33 cellular contexts compared by ENCODE assay signal in genomic region chr1:163614346-163614745, GRCh38.
"Had no signal": no experiment of that assay in that cellular context is flagged by ENCODE, and none has a peak within 500 bp of the region (broad histone marks: within the 10 kb centered on the region; RNA-seq: fewer than 3 reads in every experiment).

No MANE protein-coding gene starts in this region.

- H3K27ac Mint-ChIP-seq: activated CD4-positive, alpha-beta memory T cell treated with anti-CD3 and anti-CD28 coated beads for 36 hours; activated CD4-positive, alpha-beta T cell treated with anti-CD3 and anti-CD28 coated beads for 36 hours; activated CD4-positive, alpha-beta T cell treated with anti-CD3 and anti-CD28 coated beads, Interleukin-2, amount 10 ng/mL, durations not matched to agents 24 days and 14 days; activated CD8-positive, alpha-beta memory T cell treated with anti-CD3 and anti-CD28 coated beads, Interleukin-2, amount 10 ng/mL, durations not matched to agents 7 days and 5 days; activated CD8-positive, alpha-beta T cell treated with anti-CD3 and anti-CD28 coated beads, Interleukin-2, amount 10 ng/mL, durations not matched to agents 7 days and 5 days; activated naive CD4-positive, alpha-beta T cell treated with anti-CD3 and anti-CD28 coated beads for 36 hours; activated naive CD4-positive, alpha-beta T cell treated with anti-CD3 and anti-CD28 coated beads, Interleukin-2, amount 50 U/mL, for 24 hours; activated naive CD8-positive, alpha-beta T cell treated with anti-CD3 and anti-CD28 coated beads for 36 hours; activated naive CD8-positive, alpha-beta T cell treated with anti-CD3 and anti-CD28 coated beads, Interleukin-2, amount 50 U/mL, for 24 hours; activated T-helper 1 cell treated with anti-CD3 and anti-CD28 coated beads, Interleukin-12 subunit alpha, Interleukin-12 subunit beta, Interleukin-2, Interleukin-4 antibody, amounts not matched to agents 30 ng/mL and 10 ng/mL and 1 ng/mL, durations not matched to agents 14 hours and 24 hours and 36 hours; activated T-helper 2 cell treated with anti-CD3 and anti-CD28 coated beads, Interferon-gamma antibody, Interleukin-2, Interleukin-4, amounts not matched to agents 10 μg/mL and 5 μg/mL and 100 μg/mL, durations not matched to agents 14 hours and 24 hours and 36 hours; T-helper 17 cell; T-helper 2 cell treated with Interferon-gamma antibody and Interleukin-4, amounts not matched to agents 5 μg/mL and 100 μg/mL, for 36 hours had no signal

- ATAC-seq: activated CD4-positive, alpha-beta T cell treated with anti-CD3 and anti-CD28 coated beads for 36 hours; activated CD8-positive, alpha-beta memory T cell treated with anti-CD3 and anti-CD28 coated beads, Interleukin-2, amount 10 ng/mL, durations not matched to agents 7 days and 5 days; activated CD8-positive, alpha-beta T cell treated with anti-CD3 and anti-CD28 coated beads, Interleukin-2, amount 10 ng/mL, durations not matched to agents 7 days and 5 days; activated naive CD8-positive, alpha-beta T cell treated with anti-CD3 and anti-CD28 coated beads, Interleukin-2, amount 50 U/mL, for 24 hours; body of pancreas; esophagus mucosa; T-helper 17 cell had no signal

- H3K4me1 Mint-ChIP-seq: activated CD4-positive, alpha-beta T cell treated with anti-CD3 and anti-CD28 coated beads for 36 hours; activated CD4-positive, alpha-beta T cell treated with anti-CD3 and anti-CD28 coated beads, Interleukin-2, amount 10 ng/mL, durations not matched to agents 24 days and 14 days; activated CD8-positive, alpha-beta memory T cell treated with anti-CD3 and anti-CD28 coated beads, Interleukin-2, amount 10 ng/mL, durations not matched to agents 7 days and 5 days; activated naive CD4-positive, alpha-beta T cell treated with anti-CD3 and anti-CD28 coated beads, Interleukin-2, amount 50 U/mL, for 24 hours; activated naive CD8-positive, alpha-beta T cell treated with anti-CD3 and anti-CD28 coated beads for 36 hours; activated naive CD8-positive, alpha-beta T cell treated with anti-CD3 and anti-CD28 coated beads, Interleukin-2, amount 50 U/mL, for 24 hours; T-helper 17 cell had no signal

- DNase-seq: activated CD4-positive, alpha-beta memory T cell treated with anti-CD3 and anti-CD28 coated beads for 36 hours; activated CD4-positive, alpha-beta T cell treated with anti-CD3 and anti-CD28 coated beads for 36 hours; activated CD4-positive, alpha-beta T cell treated with anti-CD3 and anti-CD28 coated beads, Interleukin-2, amount 10 ng/mL, durations not matched to agents 24 days and 14 days; activated CD4-positive, CD25-positive, alpha-beta regulatory T cell; activated CD4-positive, CD25-positive, alpha-beta regulatory T cell treated with anti-CD3 and anti-CD28 coated beads, Interleukin-2, amount 50 U/mL, for 72 hours; activated CD8-positive, alpha-beta memory T cell treated with anti-CD3 and anti-CD28 coated beads, Interleukin-2, amount 10 ng/mL, durations not matched to agents 7 days and 5 days; activated CD8-positive, alpha-beta memory T cell treated with anti-CD3 and anti-CD28 coated beads, Interleukin-2, amount 50 U/mL, for 4 hours; activated CD8-positive, alpha-beta T cell treated with anti-CD3 and anti-CD28 coated beads, Interleukin-2, amount 10 ng/mL, durations not matched to agents 7 days and 5 days; activated effector memory CD4-positive, alpha-beta T cell treated with anti-CD3 and anti-CD28 coated beads, Interleukin-2, amount 50 U/mL, for 16 hours; activated naive CD4-positive, alpha-beta T cell treated with anti-CD3 and anti-CD28 coated beads for 36 hours; activated naive CD8-positive, alpha-beta T cell treated with anti-CD3 and anti-CD28 coated beads for 36 hours; activated naive CD8-positive, alpha-beta T cell treated with anti-CD3 and anti-CD28 coated beads, Interleukin-2, amount 50 U/mL, for 24 hours; activated T-cell treated with anti-CD3 and anti-CD28 coated beads, Interleukin-2, amount 50 U/mL, for 1 hour; activated T-cell treated with anti-CD3 and anti-CD28 coated beads, Interleukin-2, amount 50 U/mL, for 48 hours; adrenal gland; amygdala; aorta; body of pancreas; caudate nucleus; cortex of kidney; dermis blood vessel endothelial cell; effector CD8-positive, alpha-beta T cell; foreskin fibroblast; head of caudate nucleus; T-helper 1 cell; T-helper 17 cell; T1000; WERI-Rb-1 had no signal

- H3K4me3 ChIP-seq: adrenal gland, body of pancreas had no signal

- H3K36me3 Mint-ChIP-seq: activated CD4-positive, alpha-beta memory T cell treated with anti-CD3 and anti-CD28 coated beads for 36 hours; activated CD8-positive, alpha-beta memory T cell treated with anti-CD3 and anti-CD28 coated beads, Interleukin-2, amount 10 ng/mL, durations not matched to agents 7 days and 5 days; activated naive CD4-positive, alpha-beta T cell treated with anti-CD3 and anti-CD28 coated beads, Interleukin-2, amount 50 U/mL, for 24 hours; activated naive CD8-positive, alpha-beta T cell treated with anti-CD3 and anti-CD28 coated beads for 36 hours had no signal

- H3K4me3 Mint-ChIP-seq: activated CD4-positive, alpha-beta memory T cell treated with anti-CD3 and anti-CD28 coated beads for 36 hours; activated CD4-positive, alpha-beta T cell treated with anti-CD3 and anti-CD28 coated beads for 36 hours; activated CD4-positive, alpha-beta T cell treated with anti-CD3 and anti-CD28 coated beads, Interleukin-2, amount 10 ng/mL, durations not matched to agents 24 days and 14 days; activated CD8-positive, alpha-beta memory T cell treated with anti-CD3 and anti-CD28 coated beads, Interleukin-2, amount 10 ng/mL, durations not matched to agents 7 days and 5 days; activated CD8-positive, alpha-beta T cell treated with anti-CD3 and anti-CD28 coated beads, Interleukin-2, amount 10 ng/mL, durations not matched to agents 7 days and 5 days; activated naive CD4-positive, alpha-beta T cell treated with anti-CD3 and anti-CD28 coated beads for 36 hours; activated naive CD4-positive, alpha-beta T cell treated with anti-CD3 and anti-CD28 coated beads, Interleukin-2, amount 50 U/mL, for 24 hours; activated naive CD8-positive, alpha-beta T cell treated with anti-CD3 and anti-CD28 coated beads for 36 hours; activated naive CD8-positive, alpha-beta T cell treated with anti-CD3 and anti-CD28 coated beads, Interleukin-2, amount 50 U/mL, for 24 hours; activated T-helper 1 cell treated with anti-CD3 and anti-CD28 coated beads, Interleukin-12 subunit alpha, Interleukin-12 subunit beta, Interleukin-2, Interleukin-4 antibody, amounts not matched to agents 30 ng/mL and 10 ng/mL and 1 ng/mL, durations not matched to agents 14 hours and 24 hours and 36 hours; T-helper 17 cell; T-helper 2 cell treated with Interferon-gamma antibody and Interleukin-4, amounts not matched to agents 5 μg/mL and 100 μg/mL, for 36 hours had no signal

- H3K4me1 ChIP-seq: adrenal gland, body of pancreas had no signal

- H3K27me3 Mint-ChIP-seq: activated CD4-positive, alpha-beta memory T cell treated with anti-CD3 and anti-CD28 coated beads for 36 hours; activated CD4-positive, alpha-beta T cell treated with anti-CD3 and anti-CD28 coated beads for 36 hours; activated CD4-positive, alpha-beta T cell treated with anti-CD3 and anti-CD28 coated beads, Interleukin-2, amount 10 ng/mL, durations not matched to agents 24 days and 14 days; activated CD8-positive, alpha-beta memory T cell treated with anti-CD3 and anti-CD28 coated beads, Interleukin-2, amount 10 ng/mL, durations not matched to agents 7 days and 5 days; activated naive CD4-positive, alpha-beta T cell treated with anti-CD3 and anti-CD28 coated beads, Interleukin-2, amount 50 U/mL, for 24 hours; activated naive CD8-positive, alpha-beta T cell treated with anti-CD3 and anti-CD28 coated beads for 36 hours; T-helper 17 cell had no signal

- H3K36me3 ChIP-seq: adrenal gland, WERI-Rb-1 had no signal

- H3K27ac ChIP-seq: adrenal gland, body of pancreas, WERI-Rb-1 had no signal

- H3K27me3 ChIP-seq: adrenal gland, body of pancreas had no signal

- H3K9me3 Mint-ChIP-seq: activated CD4-positive, alpha-beta memory T cell treated with anti-CD3 and anti-CD28 coated beads for 36 hours; activated CD4-positive, alpha-beta T cell treated with anti-CD3 and anti-CD28 coated beads, Interleukin-2, amount 10 ng/mL, durations not matched to agents 24 days and 14 days; activated naive CD4-positive, alpha-beta T cell treated with anti-CD3 and anti-CD28 coated beads for 36 hours; activated naive CD8-positive, alpha-beta T cell treated with anti-CD3 and anti-CD28 coated beads for 36 hours; activated T-helper 1 cell treated with anti-CD3 and anti-CD28 coated beads, Interleukin-12 subunit alpha, Interleukin-12 subunit beta, Interleukin-2, Interleukin-4 antibody, amounts not matched to agents 30 ng/mL and 10 ng/mL and 1 ng/mL, durations not matched to agents 14 hours and 24 hours and 36 hours; T-helper 2 cell treated with Interferon-gamma antibody and Interleukin-4, amounts not matched to agents 5 μg/mL and 100 μg/mL, for 36 hours had no signal

- H3K9me3 ChIP-seq: adrenal gland, body of pancreas had no signal
